Comparison of ENCODE assay signal across 10 cellular contexts in the genomic region with DNA sequence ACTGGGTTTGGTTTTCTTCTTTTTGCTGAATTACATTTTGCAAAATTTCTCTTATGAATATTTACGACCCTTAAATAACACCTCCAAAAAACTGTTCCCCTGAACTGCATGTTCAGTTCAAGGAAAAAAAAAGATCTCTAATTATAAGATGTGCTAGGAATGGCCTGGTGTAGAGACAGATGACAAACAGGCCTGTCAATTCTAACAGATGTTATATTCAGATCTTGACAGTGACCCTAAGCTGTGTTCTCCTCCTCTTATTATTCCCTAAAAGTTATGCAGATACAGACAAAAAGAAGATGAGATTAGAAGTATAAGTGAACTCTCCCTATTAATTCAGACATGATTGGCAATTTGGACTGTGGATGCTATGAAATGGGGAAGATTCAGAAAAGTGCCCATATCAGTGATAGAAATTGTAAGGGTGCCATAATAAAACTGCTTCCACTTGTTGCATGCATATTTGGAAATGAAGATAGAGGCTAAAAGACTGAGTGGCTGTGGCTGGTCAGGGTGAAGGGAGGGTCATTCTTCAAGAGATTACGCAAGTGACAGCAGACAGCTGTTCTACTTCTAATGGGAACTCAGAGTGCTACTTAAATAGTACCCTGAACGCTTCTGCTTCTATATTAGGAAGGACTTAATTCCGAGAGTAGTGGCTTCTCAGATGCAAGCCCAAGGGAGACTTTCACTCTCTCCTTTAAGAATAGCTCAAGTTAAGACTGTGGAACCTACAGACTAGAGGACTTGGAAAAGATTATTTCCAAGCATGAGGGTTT.
DNase-seq lines count a peak whose midpoint lies in the region; ATAC-seq and TF ChIP-seq lines count a peak whose summit lies in the region.
"Had no signal": no experiment of that assay in that cellular context is flagged by ENCODE, and none has a peak within 500 bp of the region (broad histone marks: within the 10 kb centered on the region; RNA-seq: fewer than 3 reads in every experiment).

No MANE protein-coding gene starts in this region.

- peak; percentile 92 for DNase-seq in NCI-H524 treated with DMSO at 0.1 percent for 48 hours (lab: John Stamatoyannopoulos, UW)
- no peak for DNase-seq in esophagus squamous epithelium (lab: John Stamatoyannopoulos, UW)
- DNase-seq in mucosa of gallbladder (ENCODE audit: low spot score) = peak; percentile 40
- DNase-seq in upper lobe of left lung = no peak
- no peak for DNase-seq in activated naive CD4-positive, alpha-beta T cell treated with anti-CD3 and anti-CD28 coated beads, Interleukin-2, amount 10 ng/mL, durations not matched to agents 7 days and 5 days
- DNase-seq: NCI-H510A had no signal

- CTCF ChIA-PET in activated naive CD4-positive, alpha-beta T cell treated with anti-CD3 and anti-CD28 coated beads, Interleukin-2, amount 10 ng/mL, durations not matched to agents 7 days and 5 days (lab: Charles Lee) = no interaction called here

- H3K27ac ChIP-seq in esophagus squamous epithelium (peak overlapping the region in 3 of 4 donors; percentile 68 to 85 (median 79)), upper lobe of left lung (peak overlapping the region in 2 of 4 donors; percentile 46 to 48)

- H3K27me3 ChIP-seq in esophagus squamous epithelium (no peaks in the 10 kb centered on the region), upper lobe of left lung (no peaks in the 10 kb centered on the region)

- H3K4me3 Mint-ChIP-seq in activated naive CD4-positive, alpha-beta T cell treated with anti-CD3 and anti-CD28 coated beads, Interleukin-2, amount 10 ng/mL, durations not matched to agents 7 days and 5 days = no peak overlapping the region
- H3K4me3 Mint-ChIP-seq: stimulated activated memory B cell treated with anti-CD40 and anti-IgM and Interleukin-4, amounts not matched to agents 10 μg/mL and 1 μg/mL and 100 μg/mL, for 72 hours had no signal

- 66 to 80% methylated on average over 4 of the region's 4 CpGs for WGBS in esophagus squamous epithelium, 2 donors
- WGBS in upper lobe of left lung, 2 donors = 53 to 66% methylated on average over 4 of the region's 4 CpGs

- no peaks in the 10 kb centered on the region for H3K4me1 Mint-ChIP-seq in activated naive CD4-positive, alpha-beta T cell treated with anti-CD3 and anti-CD28 coated beads, Interleukin-2, amount 10 ng/mL, durations not matched to agents 7 days and 5 days
- H3K4me1 Mint-ChIP-seq: stimulated activated memory B cell treated with anti-CD40 and anti-IgM and Interleukin-4, amounts not matched to agents 10 μg/mL and 1 μg/mL and 100 μg/mL, for 72 hours had no signal

- H3K9me3 ChIP-seq in esophagus squamous epithelium (no peaks in the 10 kb centered on the region), upper lobe of left lung (no peaks in the 10 kb centered on the region)

- no peak for TF ChIP-seq POLR2A in esophagus squamous epithelium (IDR thresholded peaks at IDR 0.05)
- no peak for TF ChIP-seq POLR2A in upper lobe of left lung (IDR thresholded peaks at IDR 0.05)

- H3K27ac Mint-ChIP-seq in activated naive CD4-positive, alpha-beta T cell treated with anti-CD3 and anti-CD28 coated beads, Interleukin-2, amount 10 ng/mL, durations not matched to agents 7 days and 5 days = no peak overlapping the region
- H3K27ac Mint-ChIP-seq: stimulated activated memory B cell treated with anti-CD40 and anti-IgM and Interleukin-4, amounts not matched to agents 10 μg/mL and 1 μg/mL and 100 μg/mL, for 72 hours had no signal

- H3K27me3 Mint-ChIP-seq in activated naive CD4-positive, alpha-beta T cell treated with anti-CD3 and anti-CD28 coated beads, Interleukin-2, amount 10 ng/mL, durations not matched to agents 7 days and 5 days = no peaks in the 10 kb centered on the region
- H3K27me3 Mint-ChIP-seq: stimulated activated memory B cell treated with anti-CD40 and anti-IgM and Interleukin-4, amounts not matched to agents 10 μg/mL and 1 μg/mL and 100 μg/mL, for 72 hours had no signal

- peak; percentile 51 to 78 for ATAC-seq in upper lobe of left lung (ENCODE audit: low FRiP score in 2 of 2)
- ATAC-seq in GM21381 (IDR thresholded peaks at IDR 0.05; ENCODE audit: unreplicated experiment) = no peak
- ATAC-seq in GM19324 (IDR thresholded peaks at IDR 0.05; ENCODE audit: low FRiP score, unreplicated experiment) = no peak
- ATAC-seq: stimulated activated memory B cell treated with anti-CD40 and anti-IgM and Interleukin-4, amounts not matched to agents 10 μg/mL and 1 μg/mL and 100 μg/mL, for 72 hours had no signal

- TF ChIP-seq CTCF in esophagus squamous epithelium (IDR thresholded peaks at IDR 0.05) (no peak), upper lobe of left lung (IDR thresholded peaks at IDR 0.05) (no peak)

- H3K4me3 ChIP-seq in esophagus squamous epithelium (peak overlapping the region in 1 of 4 donors; percentile 5), upper lobe of left lung (no peak overlapping the region)
- H3K4me3 ChIP-seq: smooth muscle cell had no signal

- H3K4me1 ChIP-seq in esophagus squamous epithelium (peaks cover 0 to 14% (median 0%) of the 10 kb centered on the region in 3 donors), upper lobe of left lung (peaks cover 0 to 11% (median 9%) of the 10 kb centered on the region in 4 donors)

- intact Hi-C loops in esophagus squamous epithelium (cut with DNase I) = no loop called here

- H3K36me3 ChIP-seq in esophagus squamous epithelium = no peaks in the 10 kb centered on the region
- H3K36me3 ChIP-seq in upper lobe of left lung = peaks cover 0 to 31% (median 2%) of the 10 kb centered on the region in 4 donors

- H3K9me3 Mint-ChIP-seq in activated naive CD4-positive, alpha-beta T cell treated with anti-CD3 and anti-CD28 coated beads, Interleukin-2, amount 10 ng/mL, durations not matched to agents 7 days and 5 days = peaks cover 2% of the 10 kb centered on the region

- peak in 2 of 4 donors; percentile 4 to 40 for TF ChIP-seq EP300 in upper lobe of left lung (IDR thresholded peaks at IDR 0.05)

- no peaks in the 10 kb centered on the region for H3K36me3 Mint-ChIP-seq in activated naive CD4-positive, alpha-beta T cell treated with anti-CD3 and anti-CD28 coated beads, Interleukin-2, amount 10 ng/mL, durations not matched to agents 7 days and 5 days
- H3K36me3 Mint-ChIP-seq: stimulated activated memory B cell treated with anti-CD40 and anti-IgM and Interleukin-4, amounts not matched to agents 10 μg/mL and 1 μg/mL and 100 μg/mL, for 72 hours had no signal

Comparison
In these comparisons a context has a peak if more than half of its experiments do, and no peak if none do; other contexts are left out.
1. DNase-seq: peak in NCI-H524 treated with DMSO at 0.1 percent for 48 hours (single experiment) and mucosa of gallbladder (single experiment); none in esophagus squamous epithelium (single experiment), upper lobe of left lung (0 of 2) and activated naive CD4-positive, alpha-beta T cell treated with anti-CD3 and anti-CD28 coated beads, Interleukin-2, amount 10 ng/mL, durations not matched to agents 7 days and 5 days (single experiment).
2. ATAC-seq: peak in upper lobe of left lung (2 of 2); none in GM21381 (single experiment) and GM19324 (single experiment).